In the genomic region with DNA sequence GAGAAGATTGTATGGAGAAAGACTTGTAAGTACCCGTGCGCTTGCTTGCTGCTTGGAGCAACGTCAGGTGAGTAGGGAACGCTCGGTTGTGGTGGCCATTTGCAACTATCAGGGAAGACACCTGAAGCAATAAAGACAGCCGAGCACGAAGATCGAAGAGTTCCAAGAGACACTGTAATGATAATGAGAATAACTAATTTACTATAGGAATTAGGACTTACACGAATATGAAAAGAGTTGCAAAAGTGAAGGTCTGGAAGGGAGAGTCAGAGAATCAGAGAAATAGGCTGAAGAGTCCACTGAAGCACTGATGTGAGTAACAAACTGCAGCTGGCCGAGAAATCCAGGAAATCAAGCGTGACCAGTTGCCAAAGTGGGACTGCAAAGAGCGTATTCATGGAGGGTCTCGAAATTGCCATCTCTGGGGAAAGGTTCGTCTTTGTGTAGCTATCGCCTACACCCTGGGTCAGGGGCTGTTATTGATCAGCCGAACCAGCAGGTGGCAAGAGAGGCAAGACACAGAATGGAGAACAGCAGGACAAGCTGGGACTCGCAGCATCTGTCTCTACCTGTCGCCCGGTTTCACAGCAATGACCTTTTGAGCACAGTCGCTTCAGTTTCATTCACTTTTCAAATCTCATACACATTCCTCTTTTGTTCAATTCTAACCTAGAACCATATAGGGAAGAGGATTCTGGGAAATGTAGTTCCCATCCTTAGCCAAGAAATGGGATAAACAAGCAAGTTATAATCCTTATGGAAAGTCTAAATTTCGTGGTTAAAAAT, we compare ENCODE assay signal across 1 cellular context.
A peak's percentile ranks its signal among the peaks of the same experiment; 100 is the strongest.
TF ChIP-seq lines count a peak whose summit lies in the region.

No MANE protein-coding gene starts in this region.

TF ChIP-seq in K562, 482 proteins besides CTCF, POLR2A, EP300 and RAD21 (continued from another document):
- TF ChIP-seq, protein P1, sequence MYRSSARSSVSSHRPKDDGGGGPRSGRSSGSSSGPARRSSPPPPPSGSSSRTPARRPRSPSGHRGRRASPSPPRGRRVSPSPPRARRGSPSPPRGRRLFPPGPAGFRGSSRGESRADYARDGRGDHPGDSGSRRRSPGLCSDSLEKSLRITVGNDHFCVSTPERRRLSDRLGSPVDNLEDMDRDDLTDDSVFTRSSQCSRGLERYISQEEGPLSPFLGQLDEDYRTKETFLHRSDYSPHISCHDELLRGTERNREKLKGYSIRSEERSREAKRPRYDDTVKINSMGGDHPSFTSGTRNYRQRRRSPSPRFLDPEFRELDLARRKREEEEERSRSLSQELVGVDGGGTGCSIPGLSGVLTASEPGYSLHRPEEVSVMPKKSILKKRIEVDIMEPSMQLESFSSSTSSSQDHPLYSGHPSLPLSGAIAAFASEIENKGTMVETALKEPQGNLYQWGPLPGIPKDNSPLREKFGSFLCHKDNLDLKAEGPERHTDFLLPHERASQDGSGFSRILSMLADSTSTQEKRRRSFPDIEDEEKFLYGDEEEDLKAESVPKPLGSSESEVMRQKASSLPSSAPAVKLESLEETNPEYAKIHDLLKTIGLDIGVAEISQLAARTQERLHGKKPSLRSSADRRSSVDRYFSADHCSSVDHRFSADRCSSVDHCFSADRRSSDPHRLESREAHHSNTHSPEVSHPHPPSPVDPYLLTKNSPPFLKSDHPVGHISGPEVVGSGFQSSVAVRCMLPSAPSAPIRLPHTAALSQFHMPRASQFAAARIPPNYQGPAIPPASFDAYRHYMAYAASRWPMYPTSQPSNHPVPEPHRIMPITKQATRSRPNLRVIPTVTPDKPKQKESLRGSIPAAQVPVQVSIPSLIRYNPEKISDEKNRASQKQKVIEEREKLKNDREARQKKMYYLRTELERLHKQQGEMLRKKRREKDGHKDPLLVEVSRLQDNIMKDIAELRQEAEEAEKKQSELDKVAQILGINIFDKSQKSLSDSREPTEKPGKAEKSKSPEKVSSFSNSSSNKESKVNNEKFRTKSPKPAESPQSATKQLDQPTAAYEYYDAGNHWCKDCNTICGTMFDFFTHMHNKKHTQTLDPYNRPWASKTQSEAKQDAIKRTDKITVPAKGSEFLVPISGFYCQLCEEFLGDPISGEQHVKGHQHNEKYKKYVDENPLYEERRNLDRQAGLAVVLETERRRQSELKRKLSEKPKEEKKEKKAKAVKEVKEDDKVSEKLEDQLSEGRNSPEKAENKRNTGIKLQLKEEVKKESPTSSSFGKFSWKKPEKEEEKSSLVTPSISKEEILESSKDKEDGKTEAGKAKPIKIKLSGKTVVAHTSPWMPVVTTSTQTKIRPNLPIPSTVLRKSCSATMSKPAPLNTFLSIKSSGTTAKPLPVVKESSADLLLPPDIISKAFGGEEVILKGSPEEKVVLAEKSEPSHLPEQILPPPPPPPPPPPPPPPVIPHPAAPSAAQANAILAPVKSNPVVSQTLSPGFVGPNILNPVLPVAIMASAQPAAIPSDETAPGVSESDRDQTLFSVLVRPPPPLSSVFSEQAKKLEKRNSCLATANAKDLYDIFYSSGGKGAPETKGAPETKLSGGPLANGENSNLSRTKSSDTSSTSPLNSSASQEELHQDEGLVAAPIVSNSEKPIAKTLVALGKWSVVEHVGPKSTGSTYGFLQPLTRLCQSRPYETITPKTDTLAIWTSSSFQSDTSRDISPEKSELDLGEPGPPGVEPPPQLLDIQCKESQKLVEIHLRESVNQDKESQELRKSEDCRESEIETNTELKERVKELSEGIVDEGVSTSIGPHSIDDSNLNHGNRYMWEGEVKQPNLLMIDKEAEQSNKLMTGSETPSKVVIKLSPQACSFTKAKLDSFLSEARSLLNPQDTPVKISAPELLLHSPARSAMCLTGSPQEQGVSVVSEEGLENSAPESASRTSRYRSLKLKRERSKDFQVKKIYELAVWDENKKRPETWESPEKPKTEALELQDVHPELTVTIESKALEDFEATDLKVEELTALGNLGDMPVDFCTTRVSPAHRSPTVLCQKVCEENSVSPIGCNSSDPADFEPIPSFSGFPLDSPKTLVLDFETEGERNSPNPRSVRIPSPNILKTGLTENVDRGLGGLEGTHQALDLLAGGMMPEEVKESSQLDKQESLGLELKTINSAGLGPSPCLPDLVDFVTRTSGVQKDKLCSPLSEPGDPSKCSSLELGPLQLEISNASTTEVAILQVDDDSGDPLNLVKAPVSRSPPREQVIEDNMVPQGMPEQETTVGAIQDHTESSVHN (IDR thresholded peaks at IDR 0.05; ENCODE audit: borderline replicate concordance in 1 of 2, low read depth in 1 of 2), result no peak
- TF ChIP-seq CSDE1 (IDR thresholded peaks at IDR 0.05) (no peak), FOXK2 (conservative IDR thresholded peaks at IDR 0.05 in 1 of 2, IDR thresholded peaks at IDR 0.05 in 1 of 2; ENCODE audit: low read depth in 2 of 2) (peak; percentile 57 to 58; a peak in 2 of 4 replicates), CC2D1A (IDR thresholded peaks at IDR 0.05) (peak; percentile 66; the same call in 1 of the 2 replicates), ZFP36 (IDR thresholded peaks at IDR 0.05; ENCODE audit: low read depth, low read length, partially characterized antibody) (peak; percentile 13), BRF1 (IDR thresholded peaks at IDR 0.05; ENCODE audit: borderline replicate concordance, extremely low read depth, insufficient read length) (no peak), NR2C2 (CRISPR knock-in tag; IDR thresholded peaks at IDR 0.05) (no peak), NR2C2 (tag; IDR thresholded peaks at IDR 0.05) (no peak), FOXK1 (CRISPR knock-in tag; IDR thresholded peaks at IDR 0.05; ENCODE audit: borderline replicate concordance) (0 out of 2 replicates have a peak, but pooled peaks have one; percentile 59), TOE1 (IDR thresholded peaks at IDR 0.05; ENCODE audit: borderline replicate concordance) (0 out of 2 replicates have a peak, but pooled peaks have one; percentile 30), TOE1 (CRISPR knock-in tag; IDR thresholded peaks at IDR 0.05; ENCODE audit: borderline replicate concordance, low read depth) (no peak)
TF ChIP-seq in K562: peak in this region for 33.
